Comparison of ENCODE assay signal across 9 cellular contexts in the genomic region with DNA sequence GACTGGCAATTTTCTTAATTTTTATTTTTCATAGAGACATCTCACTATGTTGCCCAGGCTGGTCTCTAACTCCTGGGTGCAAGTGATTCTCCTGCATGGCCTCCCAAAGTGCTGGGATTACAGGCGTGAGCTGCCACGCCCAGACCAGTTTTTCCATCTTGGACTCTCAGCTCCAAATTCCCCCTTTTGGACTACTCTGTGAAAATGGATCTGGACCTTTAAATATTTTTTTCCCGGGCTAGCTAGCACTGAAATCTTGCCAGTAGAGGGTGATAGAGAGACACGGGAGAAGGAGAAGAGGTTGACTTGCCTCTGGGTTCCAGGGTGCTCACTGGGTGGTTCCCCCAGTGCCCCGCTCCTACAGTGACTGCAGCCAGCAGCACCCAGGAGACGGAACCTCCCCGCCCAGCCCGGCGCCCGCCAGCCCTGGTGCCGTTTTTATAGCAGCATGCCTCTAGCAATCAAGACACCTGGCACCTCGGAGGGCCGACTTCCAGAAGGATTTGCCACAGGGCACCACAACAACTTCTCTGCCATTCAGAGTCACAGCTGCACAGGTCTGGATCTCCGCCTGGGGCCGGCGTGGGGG. TPM values are rescaled to one million over a fixed set of nuclear protein-coding genes. Genes with fewer than 3 reads are reported as not detected.
DNase-seq lines count a peak whose midpoint lies in the region; ATAC-seq, FAIRE-seq and TF ChIP-seq lines count a peak whose summit lies in the region.
"Had no signal": no experiment of that assay in that cellular context is flagged by ENCODE, and none has a peak within 500 bp of the region (broad histone marks: within the 10 kb centered on the region; RNA-seq: fewer than 3 reads in every experiment).

No MANE protein-coding gene starts in this region.

- DNase-seq in H54 (ENCODE audit: insufficient read length, low spot score) (peak; percentile 88), Peyer's patch (peak; percentile 23 to 88 (median 86)), heart right ventricle (peak; percentile 54 to 64), psoas muscle (peak; percentile 58 to 78), NCI-H187 treated with DMSO at 0.1 percent for 48 hours (lab: John Stamatoyannopoulos, UW) (no peak)
- DNase-seq in activated naive CD8-positive, alpha-beta T cell treated with anti-CD3 and anti-CD28 coated beads, Interleukin-2, amount 50 U/mL, for 24 hours, result peak; percentile 45

- TF ChIP-seq POLR2A in H54 (IDR thresholded peaks at IDR 0.05; ENCODE audit: low read depth, low read length), result no peak
- peak; percentile 37 to 45 for TF ChIP-seq POLR2A in Peyer's patch (IDR thresholded peaks at IDR 0.05)

- peaks cover 2% of the 10 kb centered on the region for H3K9me3 Mint-ChIP-seq in activated naive CD8-positive, alpha-beta T cell treated with anti-CD3 and anti-CD28 coated beads, Interleukin-2, amount 50 U/mL, for 24 hours

- peak; percentile 94 for ATAC-seq in activated naive CD8-positive, alpha-beta T cell treated with anti-CD3 and anti-CD28 coated beads, Interleukin-2, amount 50 U/mL, for 24 hours
- peak; percentile 81 to 89 (median 85) for ATAC-seq in heart right ventricle
- ATAC-seq in psoas muscle, result peak; percentile 86 to 91 (median 90)

- peaks cover 2% of the 10 kb centered on the region for H3K4me1 Mint-ChIP-seq in activated naive CD8-positive, alpha-beta T cell treated with anti-CD3 and anti-CD28 coated beads, Interleukin-2, amount 50 U/mL, for 24 hours

- intact Hi-C loops in heart right ventricle (cut with DNase I), result no loop called here
- intact Hi-C loops in psoas muscle (cut with DNase I), result no loop called here

- H3K9me3 ChIP-seq in Peyer's patch (no peaks in the 10 kb centered on the region), heart right ventricle (peaks cover 0 to 13% (median 0%) of the 10 kb centered on the region in 11 donors), psoas muscle (peaks cover 6% of the 10 kb centered on the region)

- peak overlapping the region in 3 of 4 donors; percentile 18 to 59 (median 47) for H3K4me3 ChIP-seq in Peyer's patch
- peak overlapping the region in 9 of 10 donors; percentile 14 to 52 (median 46) for H3K4me3 ChIP-seq in heart right ventricle
- peak overlapping the region; percentile 66 for H3K4me3 ChIP-seq in psoas muscle

- no peak overlapping the region for H3K4me3 Mint-ChIP-seq in activated naive CD8-positive, alpha-beta T cell treated with anti-CD3 and anti-CD28 coated beads, Interleukin-2, amount 50 U/mL, for 24 hours

- H3K27ac ChIP-seq in Peyer's patch (peak overlapping the region in 1 of 4 donors; percentile 65), heart right ventricle (peak overlapping the region in 7 of 10 donors; percentile 19 to 73 (median 30)), psoas muscle (peak overlapping the region; percentile 81)
- H3K27ac ChIP-seq: skin epidermis had no signal

- H3K27me3 Mint-ChIP-seq in activated naive CD8-positive, alpha-beta T cell treated with anti-CD3 and anti-CD28 coated beads, Interleukin-2, amount 50 U/mL, for 24 hours, result no peaks in the 10 kb centered on the region

- WGBS in heart right ventricle, 2 donors, result 14 to 15% methylated on average over 16 of the region's 16 CpGs
- 4 to 7% (median 7%) methylated on average over 16 of the region's 16 CpGs for WGBS in psoas muscle, 3 donors

- no peaks in the 10 kb centered on the region for H3K36me3 Mint-ChIP-seq in activated naive CD8-positive, alpha-beta T cell treated with anti-CD3 and anti-CD28 coated beads, Interleukin-2, amount 50 U/mL, for 24 hours (ENCODE audit: low read depth)

- no peaks in the 10 kb centered on the region for H3K36me3 ChIP-seq in Peyer's patch
- no peaks in the 10 kb centered on the region for H3K36me3 ChIP-seq in heart right ventricle
- H3K36me3 ChIP-seq in psoas muscle (ENCODE audit: insufficient read depth in 1 of 2, low read depth in 1 of 2), result no peaks in the 10 kb centered on the region

- FAIRE-seq in H54 (lab: Jason Lieb, UNC), result no peak

- H3K4me1 ChIP-seq in Peyer's patch (peaks cover 0 to 3% (median 0%) of the 10 kb centered on the region in 4 donors), heart right ventricle (peaks cover 0 to 26% (median 9%) of the 10 kb centered on the region in 9 donors), psoas muscle (peaks cover 14% of the 10 kb centered on the region)

- H3K27ac Mint-ChIP-seq in activated naive CD8-positive, alpha-beta T cell treated with anti-CD3 and anti-CD28 coated beads, Interleukin-2, amount 50 U/mL, for 24 hours, result no peak overlapping the region

- H3K27me3 ChIP-seq in Peyer's patch (no peaks in the 10 kb centered on the region), heart right ventricle (no peaks in the 10 kb centered on the region), psoas muscle (ENCODE audit: insufficient read depth in 3 of 3, low read length in 2 of 3) (no peaks in the 10 kb centered on the region)

- peak; percentile 56 for TF ChIP-seq CTCF in GM12801 (IDR thresholded peaks at IDR 0.05; ENCODE audit: extremely low read depth, insufficient read length)
- TF ChIP-seq CTCF in LNCAP (IDR thresholded peaks at IDR 0.05), result peak; percentile 92
- peak; percentile 23 to 95 (median 82) for TF ChIP-seq CTCF in Peyer's patch (IDR thresholded peaks at IDR 0.05)
- TF ChIP-seq CTCF in heart right ventricle (IDR thresholded peaks at IDR 0.05), result peak; percentile 59 to 84 (median 81)
- TF ChIP-seq CTCF in psoas muscle (IDR thresholded peaks at IDR 0.05), result peak; percentile 67

RNA-seq across cellular contexts. Expression of gene SCCPDH, which starts 34.7 kb away (rescaled TPM):
- 10 to 100 TPM; 14.0 to 67.1 (median 33.9) TPM for total RNA-seq in Peyer's patch
- 10 to 100 TPM; 27.4 to 37.5 (median 31.5) TPM for total RNA-seq in heart right ventricle
- polyA plus RNA-seq in heart right ventricle, result 10 to 100 TPM in 1 of 2 donors, 1 to 10 TPM in 1; 9.9 to 22.7 TPM
- 10 to 100 TPM; 22.6 to 41.8 (median 38.5) TPM for total RNA-seq in psoas muscle
- 10 to 100 TPM; 28.3 to 50.8 (median 44.3) TPM for polyA plus RNA-seq in psoas muscle
